ENCODE assay signal across 11 cellular contexts in the genomic region with DNA sequence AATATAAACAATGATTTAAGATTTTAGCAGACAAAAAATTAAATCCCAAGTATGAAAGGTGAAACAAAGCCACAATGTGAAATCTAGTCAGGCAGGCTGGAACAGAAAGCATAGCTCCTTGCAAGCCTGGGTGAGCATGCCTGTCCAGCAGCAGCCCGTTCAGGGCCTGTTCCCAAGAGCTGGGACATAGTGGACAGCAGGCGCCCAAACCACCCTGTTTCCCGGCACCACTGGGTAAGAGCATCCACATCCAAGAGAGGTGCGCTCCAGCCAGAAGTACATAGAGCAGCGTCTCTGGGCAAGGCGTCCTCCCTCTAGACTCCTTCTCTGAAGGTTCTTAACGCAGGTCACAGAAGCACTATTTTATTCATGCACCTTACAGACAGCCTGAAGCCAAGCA.
A peak's percentile ranks its signal among the peaks of the same experiment; 100 is the strongest.
DNase-seq lines count a peak whose midpoint lies in the region; ATAC-seq and TF ChIP-seq lines count a peak whose summit lies in the region.
"Had no signal": no experiment of that assay in that cellular context is flagged by ENCODE, and none has a peak within 500 bp of the region (broad histone marks: within the 10 kb centered on the region; RNA-seq: fewer than 3 reads in every experiment).

No MANE protein-coding gene starts in this region.

- CTCF ChIA-PET in Panc1 (lab: Charles Lee), result no interaction called here

- DNase-seq in Panc1 (ENCODE audit: low read depth, low spot score), result no peak
- DNase-seq in globus pallidus (ENCODE audit: low spot score), result peak; percentile 30
- DNase-seq in dedifferentiated amniotic fluid mesenchymal stem cell (ENCODE audit: extremely low spot score), result no peak
- DNase-seq in islet precursor cell, result no peak
- DNase-seq: DMS53, GF-D8 had no signal

- BruUV-seq in Panc1 (replicated peaks; lab: Mats Ljungman, UMichigan), result no TSS peak

- no peaks in the 10 kb centered on the region for H3K9me3 ChIP-seq in Panc1 (ENCODE audit: control insufficient read depth, insufficient read depth, low read depth, low read length)
- no peaks in the 10 kb centered on the region for H3K9me3 ChIP-seq in neural cell (ENCODE audit: low read length)
- H3K9me3 ChIP-seq: A549, HAP-1 had no signal

- H3K4me2 ChIP-seq in neural cell (ENCODE audit: low read length), result no peak overlapping the region
- H3K4me2 ChIP-seq: A549 had no signal

- H2AFZ ChIP-seq in neural cell (ENCODE audit: low read depth, low read length), result no peak overlapping the region

- ATAC-seq in Panc1 (0 out of 2 replicates have a peak, but pooled peaks have one; percentile 38), SK-N-SH treated with all-trans-retinoic acid at 6 μM for 48 hours (no peak)
- ATAC-seq: HepG2 had no signal

- H3K27ac ChIP-seq in Panc1 (ENCODE audit: low read length), result no peak overlapping the region
- H3K27ac ChIP-seq in neural cell (ENCODE audit: low read length), result peak overlapping the region; percentile 79
- H3K27ac ChIP-seq: A549 had no signal

- peak overlapping the region; percentile 15 for H3K9ac ChIP-seq in neural cell (ENCODE audit: low read length)

- peaks cover 25% of the 10 kb centered on the region for H3K79me2 ChIP-seq in neural cell (replicated peaks; ENCODE audit: insufficient read depth, low read length)

- intact Hi-C loops in Panc1 (cut with micrococcal nuclease; ENCODE audit: unreplicated experiment), result no loop called here

- H3K36me3 ChIP-seq in Panc1 (ENCODE audit: control insufficient read depth, insufficient read depth, low read length) (no peaks in the 10 kb centered on the region), neural cell (ENCODE audit: insufficient read depth, low read length) (no peaks in the 10 kb centered on the region)
- H3K36me3 ChIP-seq: HAP-1 had no signal

- in situ Hi-C loops in Panc1 (cut with HindIII; ENCODE audit: low pct_unique_long_range_greater_than_20kb, low sequenced_read_pairs), result no loop called here

- H3F3A ChIP-seq in neural cell (ENCODE audit: insufficient read depth, low read length, poor library complexity, severe bottlenecking), result no peaks in the 10 kb centered on the region

- no peaks in the 10 kb centered on the region for H3K4me1 ChIP-seq in Panc1 (ENCODE audit: control insufficient read depth, insufficient read depth, low read length)
- H3K4me1 ChIP-seq: A549, HAP-1 had no signal

- H3K27me3 ChIP-seq in Panc1 (ENCODE audit: control insufficient read depth, insufficient read depth, low read length) (peaks cover 17% of the 10 kb centered on the region), neural cell (ENCODE audit: insufficient read depth, low read depth, low read length) (no peaks in the 10 kb centered on the region)

- no peak for TF ChIP-seq RAD21 in neural cell (conservative IDR thresholded peaks at IDR 0.05)

- H3K4me3 ChIP-seq in Panc1 (ENCODE audit: low read depth in 2 of 2, low read length in 2 of 2), result no peak overlapping the region
- peak overlapping the region; percentile 51 for H3K4me3 ChIP-seq in neural cell (ENCODE audit: low read length)
- H3K4me3 ChIP-seq: A549, HAP-1 had no signal

- POLR2A ChIA-PET in Panc1 (lab: Charles Lee), result no interaction called here

- TF ChIP-seq EP300 in neural cell (conservative IDR thresholded peaks at IDR 0.05; ENCODE audit: poor library complexity, severe bottlenecking), result no peak

- H4K20me1 ChIP-seq in neural cell (ENCODE audit: insufficient read depth), result no peaks in the 10 kb centered on the region

- H3K9me2 ChIP-seq in neural cell (ENCODE audit: insufficient read depth, low read length), result no peaks in the 10 kb centered on the region

- TF ChIP-seq CTCF in Panc1 (IDR thresholded peaks at IDR 0.05) (no peak), neural cell (IDR thresholded peaks at IDR 0.05; ENCODE audit: poor library complexity, severe bottlenecking) (no peak)

TF ChIP-seq in neural cell, 6 proteins besides CTCF, POLR2A, EP300 and RAD21:
- TF ChIP-seq, protein P1, sequence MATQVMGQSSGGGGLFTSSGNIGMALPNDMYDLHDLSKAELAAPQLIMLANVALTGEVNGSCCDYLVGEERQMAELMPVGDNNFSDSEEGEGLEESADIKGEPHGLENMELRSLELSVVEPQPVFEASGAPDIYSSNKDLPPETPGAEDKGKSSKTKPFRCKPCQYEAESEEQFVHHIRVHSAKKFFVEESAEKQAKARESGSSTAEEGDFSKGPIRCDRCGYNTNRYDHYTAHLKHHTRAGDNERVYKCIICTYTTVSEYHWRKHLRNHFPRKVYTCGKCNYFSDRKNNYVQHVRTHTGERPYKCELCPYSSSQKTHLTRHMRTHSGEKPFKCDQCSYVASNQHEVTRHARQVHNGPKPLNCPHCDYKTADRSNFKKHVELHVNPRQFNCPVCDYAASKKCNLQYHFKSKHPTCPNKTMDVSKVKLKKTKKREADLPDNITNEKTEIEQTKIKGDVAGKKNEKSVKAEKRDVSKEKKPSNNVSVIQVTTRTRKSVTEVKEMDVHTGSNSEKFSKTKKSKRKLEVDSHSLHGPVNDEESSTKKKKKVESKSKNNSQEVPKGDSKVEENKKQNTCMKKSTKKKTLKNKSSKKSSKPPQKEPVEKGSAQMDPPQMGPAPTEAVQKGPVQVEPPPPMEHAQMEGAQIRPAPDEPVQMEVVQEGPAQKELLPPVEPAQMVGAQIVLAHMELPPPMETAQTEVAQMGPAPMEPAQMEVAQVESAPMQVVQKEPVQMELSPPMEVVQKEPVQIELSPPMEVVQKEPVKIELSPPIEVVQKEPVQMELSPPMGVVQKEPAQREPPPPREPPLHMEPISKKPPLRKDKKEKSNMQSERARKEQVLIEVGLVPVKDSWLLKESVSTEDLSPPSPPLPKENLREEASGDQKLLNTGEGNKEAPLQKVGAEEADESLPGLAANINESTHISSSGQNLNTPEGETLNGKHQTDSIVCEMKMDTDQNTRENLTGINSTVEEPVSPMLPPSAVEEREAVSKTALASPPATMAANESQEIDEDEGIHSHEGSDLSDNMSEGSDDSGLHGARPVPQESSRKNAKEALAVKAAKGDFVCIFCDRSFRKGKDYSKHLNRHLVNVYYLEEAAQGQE (IDR thresholded peaks at IDR 0.05; ENCODE audit: borderline replicate concordance), result no peak
- TF ChIP-seq EZH2 (IDR thresholded peaks at IDR 0.05; ENCODE audit: borderline replicate concordance, insufficient read depth, low read length, poor library complexity, severe bottlenecking) (no peak), POLR2AphosphoS5 (IDR thresholded peaks at IDR 0.05) (no peak), SMC3 (conservative IDR thresholded peaks at IDR 0.05; ENCODE audit: poor library complexity) (no peak), MXI1 (conservative IDR thresholded peaks at IDR 0.05; ENCODE audit: poor library complexity, severe bottlenecking) (no peak), TAF1 (IDR thresholded peaks at IDR 0.05; ENCODE audit: low read depth) (no peak)
TF ChIP-seq in neural cell: peak in this region for 0.

TF ChIP-seq in SK-N-SH treated with all-trans-retinoic acid at 6 μM for 48 hours, 23 proteins besides CTCF, POLR2A, EP300 and RAD21 (continues in another document):
- TF ChIP-seq, protein P2, sequence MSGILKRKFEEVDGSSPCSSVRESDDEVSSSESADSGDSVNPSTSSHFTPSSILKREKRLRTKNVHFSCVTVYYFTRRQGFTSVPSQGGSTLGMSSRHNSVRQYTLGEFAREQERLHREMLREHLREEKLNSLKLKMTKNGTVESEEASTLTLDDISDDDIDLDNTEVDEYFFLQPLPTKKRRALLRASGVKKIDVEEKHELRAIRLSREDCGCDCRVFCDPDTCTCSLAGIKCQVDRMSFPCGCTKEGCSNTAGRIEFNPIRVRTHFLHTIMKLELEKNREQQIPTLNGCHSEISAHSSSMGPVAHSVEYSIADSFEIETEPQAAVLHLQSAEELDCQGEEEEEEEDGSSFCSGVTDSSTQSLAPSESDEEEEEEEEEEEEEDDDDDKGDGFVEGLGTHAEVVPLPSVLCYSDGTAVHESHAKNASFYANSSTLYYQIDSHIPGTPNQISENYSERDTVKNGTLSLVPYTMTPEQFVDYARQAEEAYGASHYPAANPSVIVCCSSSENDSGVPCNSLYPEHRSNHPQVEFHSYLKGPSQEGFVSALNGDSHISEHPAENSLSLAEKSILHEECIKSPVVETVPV (CRISPR knock-in tag; IDR thresholded peaks at IDR 0.05), result no peak
- no peak for TF ChIP-seq RARB (CRISPR knock-in tag; IDR thresholded peaks at IDR 0.05)
- TF ChIP-seq ZNF565 (CRISPR knock-in tag; conservative IDR thresholded peaks at IDR 0.05; ENCODE audit: low read depth), result no peak
- TF ChIP-seq ZFP3 (CRISPR knock-in tag; IDR thresholded peaks at IDR 0.05), result no peak
- TF ChIP-seq, protein P3, sequence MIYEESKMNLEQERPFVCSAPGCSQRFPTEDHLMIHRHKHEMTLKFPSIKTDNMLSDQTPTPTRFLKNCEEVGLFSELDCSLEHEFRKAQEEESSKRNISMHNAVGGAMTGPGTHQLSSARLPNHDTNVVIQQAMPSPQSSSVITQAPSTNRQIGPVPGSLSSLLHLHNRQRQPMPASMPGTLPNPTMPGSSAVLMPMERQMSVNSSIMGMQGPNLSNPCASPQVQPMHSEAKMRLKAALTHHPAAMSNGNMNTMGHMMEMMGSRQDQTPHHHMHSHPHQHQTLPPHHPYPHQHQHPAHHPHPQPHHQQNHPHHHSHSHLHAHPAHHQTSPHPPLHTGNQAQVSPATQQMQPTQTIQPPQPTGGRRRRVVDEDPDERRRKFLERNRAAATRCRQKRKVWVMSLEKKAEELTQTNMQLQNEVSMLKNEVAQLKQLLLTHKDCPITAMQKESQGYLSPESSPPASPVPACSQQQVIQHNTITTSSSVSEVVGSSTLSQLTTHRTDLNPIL (CRISPR knock-in tag; IDR thresholded peaks at IDR 0.05; ENCODE audit: low read depth), result no peak
- TF ChIP-seq ZNF70 (CRISPR knock-in tag; IDR thresholded peaks at IDR 0.05), result no peak
- no peak for TF ChIP-seq ZC3H10 (CRISPR knock-in tag; IDR thresholded peaks at IDR 0.05)
- no peak for TF ChIP-seq TCF4 (CRISPR knock-in tag; IDR thresholded peaks at IDR 0.05; ENCODE audit: borderline replicate concordance)
